In the genomic region with DNA sequence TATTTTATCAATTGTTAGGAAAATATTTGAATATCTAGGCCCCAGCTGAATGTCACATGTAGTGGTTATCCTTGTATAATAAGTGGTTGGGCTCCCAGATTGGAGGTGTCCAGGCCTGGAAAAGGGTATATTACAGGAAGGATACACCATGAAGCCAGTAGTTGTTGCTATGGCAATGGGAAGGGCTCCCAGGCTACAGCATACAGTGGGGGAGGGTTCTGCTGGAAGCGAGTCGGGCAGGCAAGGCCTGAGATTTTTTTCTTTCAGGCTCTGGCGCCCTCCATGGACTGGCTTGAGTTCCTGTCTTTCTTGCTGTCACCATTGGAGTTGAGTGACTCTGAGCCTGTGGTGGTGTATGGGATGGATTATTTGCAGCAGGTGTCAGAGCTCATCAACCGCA, we compare ENCODE assay signal across 8 cellular contexts. TPM values are rescaled to one million over a fixed set of nuclear protein-coding genes. Genes with fewer than 3 reads are reported as not detected.
DNase-seq lines count a peak whose midpoint lies in the region; ATAC-seq lines count a peak whose summit lies in the region.

No MANE protein-coding gene starts in this region.

- peak; percentile 11 for DNase-seq in activated T-cell treated with anti-CD3 and anti-CD28 coated beads for 48 hours (ENCODE audit: low read depth)
- no peak for DNase-seq in activated T-cell treated with anti-CD3 and anti-CD28 coated beads, Interleukin-2, amount 50 U/mL, for 24 hours
- peak; percentile 53 to 95 (median 86) for DNase-seq in NCI-H1417 (lab: John Stamatoyannopoulos, UW)
- peak in 1 of 34 experiments; percentile 15 for DNase-seq in T-cell
- peak; percentile 63 for DNase-seq in fibroblast of gingiva (ENCODE audit: low read depth)
- DNase-seq in nucleus accumbens (lab: John Stamatoyannopoulos, UW), result peak in 30 of 56 donors; percentile 5 to 56 (median 23)
- no peak for DNase-seq in CD8-positive, alpha-beta memory T cell
- DNase-seq in KG1 (lab: John Stamatoyannopoulos, UW), result no peak

- H3K27me3 ChIP-seq in CD8-positive, alpha-beta memory T cell (ENCODE audit: insufficient read depth, low read length, poor library complexity, severe bottlenecking), result no peaks in the 10 kb centered on the region

- no peak overlapping the region for H3K4me3 ChIP-seq in CD8-positive, alpha-beta memory T cell (ENCODE audit: low read length)

- H3K9me3 ChIP-seq in CD8-positive, alpha-beta memory T cell (ENCODE audit: low read length), result no peaks in the 10 kb centered on the region

- POLR2A ChIA-PET in T-cell (lab: Charles Lee), result no interaction called here
- POLR2A ChIA-PET in CD8-positive, alpha-beta memory T cell (lab: Charles Lee), result no interaction called here

- no peaks in the 10 kb centered on the region for H3K4me1 ChIP-seq in CD8-positive, alpha-beta memory T cell (ENCODE audit: insufficient read depth, low read length)

- peaks cover 19% of the 10 kb centered on the region for H3K27me3 Mint-ChIP-seq in activated T-cell treated with anti-CD3 and anti-CD28 coated beads, Interleukin-2, amount 50 U/mL, for 24 hours
- H3K27me3 Mint-ChIP-seq in T-cell, result peaks cover 18 to 32% of the 10 kb centered on the region in 2 donors
- peaks cover 16 to 18% of the 10 kb centered on the region in 2 donors for H3K27me3 Mint-ChIP-seq in CD8-positive, alpha-beta memory T cell

- H3K9me3 Mint-ChIP-seq in activated T-cell treated with anti-CD3 and anti-CD28 coated beads, Interleukin-2, amount 50 U/mL, for 24 hours, result no peaks in the 10 kb centered on the region
- no peaks in the 10 kb centered on the region for H3K9me3 Mint-ChIP-seq in T-cell
- no peaks in the 10 kb centered on the region for H3K9me3 Mint-ChIP-seq in CD8-positive, alpha-beta memory T cell

- no peaks in the 10 kb centered on the region for H3K36me3 ChIP-seq in CD8-positive, alpha-beta memory T cell (ENCODE audit: insufficient read depth, low read length)

- no peak overlapping the region for H3K27ac Mint-ChIP-seq in activated T-cell treated with anti-CD3 and anti-CD28 coated beads, Interleukin-2, amount 50 U/mL, for 24 hours
- H3K27ac Mint-ChIP-seq in T-cell, result no peak overlapping the region
- no peak overlapping the region for H3K27ac Mint-ChIP-seq in CD8-positive, alpha-beta memory T cell

- no peaks in the 10 kb centered on the region for H3K36me3 Mint-ChIP-seq in activated T-cell treated with anti-CD3 and anti-CD28 coated beads, Interleukin-2, amount 50 U/mL, for 24 hours (ENCODE audit: low read depth)
- H3K36me3 Mint-ChIP-seq in T-cell, result no peaks in the 10 kb centered on the region
- no peaks in the 10 kb centered on the region for H3K36me3 Mint-ChIP-seq in CD8-positive, alpha-beta memory T cell

- CTCF ChIA-PET in T-cell (lab: Charles Lee), result interaction anchor here (0.5 to 1.0 kb wide), 3 partner anchors 57 to 270 kb away, joined by 3 read pairs; no protein-coding TSS in a partner anchor
- CTCF ChIA-PET in CD8-positive, alpha-beta memory T cell (lab: Charles Lee), result interaction anchor here (1.4 kb wide), 1 partner anchor 57 kb away, joined by 3 read pairs; no protein-coding TSS in a partner anchor

- H3K4me1 Mint-ChIP-seq in activated T-cell treated with anti-CD3 and anti-CD28 coated beads, Interleukin-2, amount 50 U/mL, for 24 hours (ENCODE audit: low read depth), result peaks cover 2% of the 10 kb centered on the region
- H3K4me1 Mint-ChIP-seq in T-cell, result no peaks in the 10 kb centered on the region
- H3K4me1 Mint-ChIP-seq in CD8-positive, alpha-beta memory T cell, result peaks cover 0 to 4% (median 0%) of the 10 kb centered on the region in 3 donors

- H3K4me3 Mint-ChIP-seq in activated T-cell treated with anti-CD3 and anti-CD28 coated beads, Interleukin-2, amount 50 U/mL, for 24 hours, result no peak overlapping the region
- no peak overlapping the region for H3K4me3 Mint-ChIP-seq in T-cell
- no peak overlapping the region for H3K4me3 Mint-ChIP-seq in CD8-positive, alpha-beta memory T cell

- no peak overlapping the region for H3K27ac ChIP-seq in CD8-positive, alpha-beta memory T cell (ENCODE audit: low read depth, low read length)

- peak in 3 of 4 experiments; percentile 37 to 48 (median 39) for ATAC-seq in T-cell (replicated peaks in 1 of 4)

RNA-seq across cellular contexts. Expression of a gene that starts 8.9 kb away (rescaled TPM):
- total RNA-seq in T-cell, result not detected
- not detected for total RNA-seq in CD8-positive, alpha-beta memory T cell
- not detected for polyA plus RNA-seq in CD8-positive, alpha-beta memory T cell

RNA-seq across cellular contexts. Expression of a gene that starts 14.3 kb away (rescaled TPM):
- total RNA-seq in T-cell, result 100 to 1,000 TPM; 134 to 151 (median 149) TPM
- 100 to 1,000 TPM; 334 to 342 TPM for total RNA-seq in CD8-positive, alpha-beta memory T cell
- 211 TPM for polyA plus RNA-seq in CD8-positive, alpha-beta memory T cell

RNA-seq across cellular contexts. Expression of a gene that starts 23.3 kb away (rescaled TPM):
- total RNA-seq in T-cell, result under 1 TPM in 1 of 5 donors, not detected in 4; 0.19 TPM
- under 1 TPM; 0.66 to 0.77 TPM for total RNA-seq in CD8-positive, alpha-beta memory T cell
- not detected for polyA plus RNA-seq in CD8-positive, alpha-beta memory T cell

RNA-seq across cellular contexts. Expression of a gene that starts 29.7 kb away (rescaled TPM):
- 100 to 1,000 TPM; 232 to 290 (median 271) TPM for total RNA-seq in T-cell
- 100 to 1,000 TPM; 693 to 694 TPM for total RNA-seq in CD8-positive, alpha-beta memory T cell
- 46.2 TPM for polyA plus RNA-seq in CD8-positive, alpha-beta memory T cell

RNA-seq across cellular contexts. Expression of a gene that starts 35.2 kb away (rescaled TPM):
- total RNA-seq in T-cell, result 1 to 10 TPM in 4 of 5 donors, under 1 TPM in 1; 0.37 to 4.0 (median 2.3) TPM
- total RNA-seq in CD8-positive, alpha-beta memory T cell, result 10 to 100 TPM; 13.2 to 14.5 TPM
- polyA plus RNA-seq in CD8-positive, alpha-beta memory T cell, result 5.3 TPM

Comparison
In these comparisons a context has a peak if more than half of its experiments do, and no peak if none do; other contexts are left out.
1. DNase-seq: peak in activated T-cell treated with anti-CD3 and anti-CD28 coated beads for 48 hours (single experiment), NCI-H1417 (3 of 3), fibroblast of gingiva (single experiment) and nucleus accumbens (30 of 56); none in activated T-cell treated with anti-CD3 and anti-CD28 coated beads, Interleukin-2, amount 50 U/mL, for 24 hours (single experiment), CD8-positive, alpha-beta memory T cell (0 of 5) and KG1 (single experiment).